Comparison of ENCODE assay signal across 8 cellular contexts in the genomic region with DNA sequence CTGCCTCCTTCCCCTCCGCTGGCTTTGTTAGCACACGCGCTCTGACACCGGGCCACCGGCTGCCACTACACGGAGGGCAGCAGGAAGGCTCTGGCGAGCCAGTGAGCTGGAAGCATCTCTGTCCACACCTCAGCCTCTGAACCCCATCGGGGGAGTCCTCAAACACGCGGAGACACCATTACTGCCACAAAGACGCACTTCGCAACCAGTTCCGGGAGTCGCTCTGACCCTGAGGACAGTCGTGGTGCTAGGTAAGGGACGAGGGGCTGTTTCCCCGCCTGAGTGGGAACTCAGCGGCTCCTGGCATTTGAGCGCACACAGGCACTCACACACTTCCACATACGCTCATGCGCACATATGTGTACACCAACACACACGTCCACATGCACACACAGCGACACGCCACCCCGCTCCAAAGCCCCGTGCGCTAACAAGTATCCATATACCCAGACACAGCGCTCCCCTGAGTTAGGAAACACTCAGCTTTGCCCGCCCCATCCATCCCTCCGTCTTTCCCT.
A peak's percentile ranks its signal among the peaks of the same experiment; 100 is the strongest.
DNase-seq lines count a peak whose midpoint lies in the region; ATAC-seq and TF ChIP-seq lines count a peak whose summit lies in the region.

No MANE protein-coding gene starts in this region.

- H3K4me1 ChIP-seq in HUES48 (ENCODE audit: control insufficient read depth, insufficient read depth, low read length) (peaks cover 36% of the 10 kb centered on the region), gastroesophageal sphincter (peaks cover 0 to 48% (median 12%) of the 10 kb centered on the region in 3 donors), psoas muscle (peaks cover 8% of the 10 kb centered on the region)

- no peak for TF ChIP-seq POLR2A in gastroesophageal sphincter (IDR thresholded peaks at IDR 0.05)

- H3K27ac ChIP-seq in HUES48 (ENCODE audit: low read depth, low read length), result peak overlapping the region; percentile 96
- H3K27ac ChIP-seq in gastroesophageal sphincter, result peak overlapping the region in 3 of 4 donors; percentile 74 to 89 (median 84)
- peak overlapping the region; percentile 51 for H3K27ac ChIP-seq in psoas muscle

- no peaks in the 10 kb centered on the region for H3K9me3 ChIP-seq in HUES48 (ENCODE audit: control insufficient read depth, insufficient read depth, low read length)
- no peaks in the 10 kb centered on the region for H3K9me3 ChIP-seq in gastroesophageal sphincter
- H3K9me3 ChIP-seq in psoas muscle, result no peaks in the 10 kb centered on the region

- H3K36me3 ChIP-seq in HUES48 (ENCODE audit: control insufficient read depth, insufficient read depth, low read length), result no peaks in the 10 kb centered on the region
- H3K36me3 ChIP-seq in gastroesophageal sphincter, result no peaks in the 10 kb centered on the region
- H3K36me3 ChIP-seq in psoas muscle (ENCODE audit: insufficient read depth in 1 of 2, low read depth in 1 of 2), result no peaks in the 10 kb centered on the region

- DNase-seq in GM12865 (ENCODE audit: low read depth) (no peak), psoas muscle (peak in 1 of 2 donors; percentile 20), iPS-NIHi11 (ENCODE audit: low spot score) (no peak), pons (ENCODE audit: low spot score) (no peak)

- H3K9ac ChIP-seq in HUES48 (ENCODE audit: low read depth, low read length), result peak overlapping the region; percentile 68

- TF ChIP-seq EP300 in gastroesophageal sphincter (IDR thresholded peaks at IDR 0.05), result no peak

- intact Hi-C loops in psoas muscle (cut with DNase I), result no loop called here

- 30 to 40% methylated on average over 10 to 19 of the region's 30 CpGs for WGBS in gastroesophageal sphincter (ENCODE audit: low coverage in 1 of 2), 2 donors
- WGBS in psoas muscle, 3 donors, result 24 to 50% (median 34%) methylated on average over 30 of the region's 30 CpGs

- H3K27me3 ChIP-seq in HUES48 (ENCODE audit: control insufficient read depth, insufficient read depth, low read length), result peaks cover 16% of the 10 kb centered on the region
- no peaks in the 10 kb centered on the region for H3K27me3 ChIP-seq in gastroesophageal sphincter
- peaks cover 0 to 24% (median 4%) of the 10 kb centered on the region in 3 donors for H3K27me3 ChIP-seq in psoas muscle (ENCODE audit: insufficient read depth in 3 of 3, low read length in 2 of 3)

- no peak for TF ChIP-seq CTCF in GM12865 (IDR thresholded peaks at IDR 0.05; ENCODE audit: insufficient read depth, low read depth, low read length, missing control alignments)
- no peak for TF ChIP-seq CTCF in WI38 (IDR thresholded peaks at IDR 0.05; ENCODE audit: low read depth, low read length)
- TF ChIP-seq CTCF in gastroesophageal sphincter (IDR thresholded peaks at IDR 0.05), result no peak
- TF ChIP-seq CTCF in psoas muscle (IDR thresholded peaks at IDR 0.05), result no peak

- peak overlapping the region; percentile 98 for H3K4me3 ChIP-seq in GM12865 (ENCODE audit: low read depth, low read length)
- H3K4me3 ChIP-seq in HUES48 (ENCODE audit: low read depth, low read length), result peak overlapping the region; percentile 74
- peak overlapping the region; percentile 98 for H3K4me3 ChIP-seq in WI38 (ENCODE audit: low read depth, low read length)
- peak overlapping the region; percentile 77 to 80 for H3K4me3 ChIP-seq in gastroesophageal sphincter
- peak overlapping the region; percentile 72 for H3K4me3 ChIP-seq in psoas muscle

- ATAC-seq in GM21423 (IDR thresholded peaks at IDR 0.05; ENCODE audit: unreplicated experiment) (peak; percentile 21), gastroesophageal sphincter (peak; percentile 14), psoas muscle (peak in 3 of 4 donors; percentile 18 to 25 (median 24))
